Comparison of ENCODE assay signal across 2 cellular contexts in the genomic region with DNA sequence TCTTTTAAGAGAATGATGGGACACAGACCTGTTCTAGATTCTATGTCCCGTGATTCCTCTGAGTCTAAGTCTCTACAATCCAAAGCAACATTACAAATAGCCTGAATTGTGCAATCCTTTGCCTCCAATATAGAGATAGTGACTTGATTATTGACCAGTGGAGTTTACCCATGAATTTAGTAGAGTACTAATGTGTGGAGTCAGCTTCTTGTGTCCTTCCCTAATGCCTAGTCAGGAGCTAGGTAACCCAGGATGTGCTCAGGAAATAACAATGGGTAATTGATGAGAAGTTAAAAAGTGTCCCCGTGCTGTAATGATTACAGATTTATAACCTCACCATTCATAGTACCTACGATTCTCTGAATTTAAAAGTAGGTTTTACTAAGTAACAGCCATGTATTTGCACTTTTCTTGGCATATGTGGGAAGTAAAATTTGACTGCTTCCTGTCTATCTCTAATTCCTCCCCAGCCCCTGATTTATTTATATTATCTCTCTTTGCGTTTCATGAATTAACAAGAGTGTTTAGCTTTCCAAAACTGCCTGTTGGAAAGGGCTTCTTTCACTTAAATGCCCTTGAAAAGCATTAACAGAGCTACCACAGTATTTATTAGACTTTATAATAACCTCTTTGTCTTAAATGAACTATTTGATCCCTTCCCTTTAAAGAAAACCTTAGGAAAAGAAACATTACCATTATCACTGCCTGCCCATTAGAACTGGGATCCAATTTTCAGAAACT.
TF ChIP-seq lines count a peak whose summit lies in the region.

No MANE protein-coding gene starts in this region.

TF ChIP-seq in A549, 52 proteins besides CTCF, POLR2A, EP300 and RAD21 (continued from another document):
- TF ChIP-seq, protein P1, sequence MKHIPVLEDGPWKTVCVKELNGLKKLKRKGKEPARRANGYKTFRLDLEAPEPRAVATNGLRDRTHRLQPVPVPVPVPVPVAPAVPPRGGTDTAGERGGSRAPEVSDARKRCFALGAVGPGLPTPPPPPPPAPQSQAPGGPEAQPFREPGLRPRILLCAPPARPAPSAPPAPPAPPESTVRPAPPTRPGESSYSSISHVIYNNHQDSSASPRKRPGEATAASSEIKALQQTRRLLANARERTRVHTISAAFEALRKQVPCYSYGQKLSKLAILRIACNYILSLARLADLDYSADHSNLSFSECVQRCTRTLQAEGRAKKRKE (CRISPR knock-in tag; IDR thresholded peaks at IDR 0.05; ENCODE audit: low read depth): no peak
- no peak for TF ChIP-seq PHF8 (IDR thresholded peaks at IDR 0.05; ENCODE audit: borderline replicate concordance, low read depth)
- TF ChIP-seq, protein P2, sequence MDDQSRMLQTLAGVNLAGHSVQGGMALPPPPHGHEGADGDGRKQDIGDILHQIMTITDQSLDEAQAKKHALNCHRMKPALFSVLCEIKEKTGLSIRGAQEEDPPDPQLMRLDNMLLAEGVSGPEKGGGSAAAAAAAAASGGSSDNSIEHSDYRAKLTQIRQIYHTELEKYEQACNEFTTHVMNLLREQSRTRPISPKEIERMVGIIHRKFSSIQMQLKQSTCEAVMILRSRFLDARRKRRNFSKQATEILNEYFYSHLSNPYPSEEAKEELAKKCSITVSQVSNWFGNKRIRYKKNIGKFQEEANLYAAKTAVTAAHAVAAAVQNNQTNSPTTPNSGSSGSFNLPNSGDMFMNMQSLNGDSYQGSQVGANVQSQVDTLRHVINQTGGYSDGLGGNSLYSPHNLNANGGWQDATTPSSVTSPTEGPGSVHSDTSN (IDR thresholded peaks at IDR 0.05): no peak
- TF ChIP-seq ZFP36 (IDR thresholded peaks at IDR 0.05; ENCODE audit: borderline replicate concordance, partially characterized antibody): no peak
- TF ChIP-seq NPAS2 (CRISPR knock-in tag; IDR thresholded peaks at IDR 0.05; ENCODE audit: borderline replicate concordance): no peak
- TF ChIP-seq, protein P3, sequence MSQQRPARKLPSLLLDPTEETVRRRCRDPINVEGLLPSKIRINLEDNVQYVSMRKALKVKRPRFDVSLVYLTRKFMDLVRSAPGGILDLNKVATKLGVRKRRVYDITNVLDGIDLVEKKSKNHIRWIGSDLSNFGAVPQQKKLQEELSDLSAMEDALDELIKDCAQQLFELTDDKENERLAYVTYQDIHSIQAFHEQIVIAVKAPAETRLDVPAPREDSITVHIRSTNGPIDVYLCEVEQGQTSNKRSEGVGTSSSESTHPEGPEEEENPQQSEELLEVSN (IDR thresholded peaks at IDR 0.05; ENCODE audit: borderline replicate concordance, low read depth): no peak
- TF ChIP-seq MAZ (IDR thresholded peaks at IDR 0.05; ENCODE audit: borderline replicate concordance, low read depth, low read length): no peak
- no peak for TF ChIP-seq SREBF2 (IDR thresholded peaks at IDR 0.05)
- TF ChIP-seq EHMT2 (IDR thresholded peaks at IDR 0.05; ENCODE audit: low read depth): no peak
- TF ChIP-seq NFE2L2 (conservative IDR thresholded peaks at IDR 0.05; ENCODE audit: low read length): no peak
- TF ChIP-seq, protein P4, sequence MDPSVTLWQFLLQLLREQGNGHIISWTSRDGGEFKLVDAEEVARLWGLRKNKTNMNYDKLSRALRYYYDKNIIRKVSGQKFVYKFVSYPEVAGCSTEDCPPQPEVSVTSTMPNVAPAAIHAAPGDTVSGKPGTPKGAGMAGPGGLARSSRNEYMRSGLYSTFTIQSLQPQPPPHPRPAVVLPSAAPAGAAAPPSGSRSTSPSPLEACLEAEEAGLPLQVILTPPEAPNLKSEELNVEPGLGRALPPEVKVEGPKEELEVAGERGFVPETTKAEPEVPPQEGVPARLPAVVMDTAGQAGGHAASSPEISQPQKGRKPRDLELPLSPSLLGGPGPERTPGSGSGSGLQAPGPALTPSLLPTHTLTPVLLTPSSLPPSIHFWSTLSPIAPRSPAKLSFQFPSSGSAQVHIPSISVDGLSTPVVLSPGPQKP (IDR thresholded peaks at IDR 0.05; ENCODE audit: low read depth, low read length): no peak
- TF ChIP-seq POLR2AphosphoS2 (conservative IDR thresholded peaks at IDR 0.05; ENCODE audit: low read length): no peak
- TF ChIP-seq CEBPB (IDR thresholded peaks at IDR 0.05): peak; percentile 51 to 70; a peak in 3 of 4 replicates
- TF ChIP-seq GATA3 (IDR thresholded peaks at IDR 0.05; ENCODE audit: borderline replicate concordance): no peak

TF ChIP-seq in GM23338, 12 proteins besides CTCF, POLR2A, EP300 and RAD21 (continued from another document):
- TF ChIP-seq, protein P5, sequence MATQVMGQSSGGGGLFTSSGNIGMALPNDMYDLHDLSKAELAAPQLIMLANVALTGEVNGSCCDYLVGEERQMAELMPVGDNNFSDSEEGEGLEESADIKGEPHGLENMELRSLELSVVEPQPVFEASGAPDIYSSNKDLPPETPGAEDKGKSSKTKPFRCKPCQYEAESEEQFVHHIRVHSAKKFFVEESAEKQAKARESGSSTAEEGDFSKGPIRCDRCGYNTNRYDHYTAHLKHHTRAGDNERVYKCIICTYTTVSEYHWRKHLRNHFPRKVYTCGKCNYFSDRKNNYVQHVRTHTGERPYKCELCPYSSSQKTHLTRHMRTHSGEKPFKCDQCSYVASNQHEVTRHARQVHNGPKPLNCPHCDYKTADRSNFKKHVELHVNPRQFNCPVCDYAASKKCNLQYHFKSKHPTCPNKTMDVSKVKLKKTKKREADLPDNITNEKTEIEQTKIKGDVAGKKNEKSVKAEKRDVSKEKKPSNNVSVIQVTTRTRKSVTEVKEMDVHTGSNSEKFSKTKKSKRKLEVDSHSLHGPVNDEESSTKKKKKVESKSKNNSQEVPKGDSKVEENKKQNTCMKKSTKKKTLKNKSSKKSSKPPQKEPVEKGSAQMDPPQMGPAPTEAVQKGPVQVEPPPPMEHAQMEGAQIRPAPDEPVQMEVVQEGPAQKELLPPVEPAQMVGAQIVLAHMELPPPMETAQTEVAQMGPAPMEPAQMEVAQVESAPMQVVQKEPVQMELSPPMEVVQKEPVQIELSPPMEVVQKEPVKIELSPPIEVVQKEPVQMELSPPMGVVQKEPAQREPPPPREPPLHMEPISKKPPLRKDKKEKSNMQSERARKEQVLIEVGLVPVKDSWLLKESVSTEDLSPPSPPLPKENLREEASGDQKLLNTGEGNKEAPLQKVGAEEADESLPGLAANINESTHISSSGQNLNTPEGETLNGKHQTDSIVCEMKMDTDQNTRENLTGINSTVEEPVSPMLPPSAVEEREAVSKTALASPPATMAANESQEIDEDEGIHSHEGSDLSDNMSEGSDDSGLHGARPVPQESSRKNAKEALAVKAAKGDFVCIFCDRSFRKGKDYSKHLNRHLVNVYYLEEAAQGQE (IDR thresholded peaks at IDR 0.05; ENCODE audit: unreplicated experiment): no peak
- TF ChIP-seq, protein P6, sequence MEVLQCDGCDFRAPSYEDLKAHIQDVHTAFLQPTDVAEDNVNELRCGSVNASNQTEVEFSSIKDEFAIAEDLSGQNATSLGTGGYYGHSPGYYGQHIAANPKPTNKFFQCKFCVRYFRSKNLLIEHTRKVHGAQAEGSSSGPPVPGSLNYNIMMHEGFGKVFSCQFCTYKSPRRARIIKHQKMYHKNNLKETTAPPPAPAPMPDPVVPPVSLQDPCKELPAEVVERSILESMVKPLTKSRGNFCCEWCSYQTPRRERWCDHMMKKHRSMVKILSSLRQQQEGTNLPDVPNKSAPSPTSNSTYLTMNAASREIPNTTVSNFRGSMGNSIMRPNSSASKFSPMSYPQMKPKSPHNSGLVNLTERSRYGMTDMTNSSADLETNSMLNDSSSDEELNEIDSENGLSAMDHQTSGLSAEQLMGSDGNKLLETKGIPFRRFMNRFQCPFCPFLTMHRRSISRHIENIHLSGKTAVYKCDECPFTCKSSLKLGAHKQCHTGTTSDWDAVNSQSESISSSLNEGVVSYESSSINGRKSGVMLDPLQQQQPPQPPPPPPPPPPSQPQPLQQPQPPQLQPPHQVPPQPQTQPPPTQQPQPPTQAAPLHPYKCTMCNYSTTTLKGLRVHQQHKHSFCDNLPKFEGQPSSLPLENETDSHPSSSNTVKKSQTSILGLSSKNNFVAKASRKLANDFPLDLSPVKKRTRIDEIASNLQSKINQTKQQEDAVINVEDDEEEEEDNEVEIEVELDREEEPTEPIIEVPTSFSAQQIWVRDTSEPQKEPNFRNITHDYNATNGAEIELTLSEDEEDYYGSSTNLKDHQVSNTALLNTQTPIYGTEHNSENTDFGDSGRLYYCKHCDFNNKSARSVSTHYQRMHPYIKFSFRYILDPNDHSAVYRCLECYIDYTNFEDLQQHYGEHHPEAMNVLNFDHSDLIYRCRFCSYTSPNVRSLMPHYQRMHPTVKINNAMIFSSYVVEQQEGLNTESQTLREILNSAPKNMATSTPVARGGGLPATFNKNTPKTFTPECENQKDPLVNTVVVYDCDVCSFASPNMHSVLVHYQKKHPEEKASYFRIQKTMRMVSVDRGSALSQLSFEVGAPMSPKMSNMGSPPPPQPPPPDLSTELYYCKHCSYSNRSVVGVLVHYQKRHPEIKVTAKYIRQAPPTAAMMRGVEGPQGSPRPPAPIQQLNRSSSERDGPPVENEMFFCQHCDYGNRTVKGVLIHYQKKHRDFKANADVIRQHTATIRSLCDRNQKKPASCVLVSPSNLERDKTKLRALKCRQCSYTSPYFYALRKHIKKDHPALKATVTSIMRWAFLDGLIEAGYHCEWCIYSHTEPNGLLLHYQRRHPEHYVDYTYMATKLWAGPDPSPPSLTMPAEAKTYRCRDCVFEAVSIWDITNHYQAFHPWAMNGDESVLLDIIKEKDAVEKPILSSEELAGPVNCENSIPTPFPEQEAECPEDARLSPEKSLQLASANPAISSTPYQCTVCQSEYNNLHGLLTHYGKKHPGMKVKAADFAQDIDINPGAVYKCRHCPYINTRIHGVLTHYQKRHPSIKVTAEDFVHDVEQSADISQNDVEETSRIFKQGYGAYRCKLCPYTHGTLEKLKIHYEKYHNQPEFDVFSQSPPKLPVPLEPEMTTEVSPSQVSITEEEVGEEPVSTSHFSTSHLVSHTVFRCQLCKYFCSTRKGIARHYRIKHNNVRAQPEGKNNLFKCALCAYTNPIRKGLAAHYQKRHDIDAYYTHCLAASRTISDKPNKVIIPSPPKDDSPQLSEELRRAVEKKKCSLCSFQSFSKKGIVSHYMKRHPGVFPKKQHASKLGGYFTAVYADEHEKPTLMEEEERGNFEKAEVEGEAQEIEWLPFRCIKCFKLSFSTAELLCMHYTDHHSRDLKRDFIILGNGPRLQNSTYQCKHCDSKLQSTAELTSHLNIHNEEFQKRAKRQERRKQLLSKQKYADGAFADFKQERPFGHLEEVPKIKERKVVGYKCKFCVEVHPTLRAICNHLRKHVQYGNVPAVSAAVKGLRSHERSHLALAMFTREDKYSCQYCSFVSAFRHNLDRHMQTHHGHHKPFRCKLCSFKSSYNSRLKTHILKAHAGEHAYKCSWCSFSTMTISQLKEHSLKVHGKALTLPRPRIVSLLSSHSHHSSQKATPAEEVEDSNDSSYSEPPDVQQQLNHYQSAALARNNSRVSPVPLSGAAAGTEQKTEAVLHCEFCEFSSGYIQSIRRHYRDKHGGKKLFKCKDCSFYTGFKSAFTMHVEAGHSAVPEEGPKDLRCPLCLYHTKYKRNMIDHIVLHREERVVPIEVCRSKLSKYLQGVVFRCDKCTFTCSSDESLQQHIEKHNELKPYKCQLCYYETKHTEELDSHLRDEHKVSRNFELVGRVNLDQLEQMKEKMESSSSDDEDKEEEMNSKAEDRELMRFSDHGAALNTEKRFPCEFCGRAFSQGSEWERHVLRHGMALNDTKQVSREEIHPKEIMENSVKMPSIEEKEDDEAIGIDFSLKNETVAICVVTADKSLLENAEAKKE (CRISPR knock-in tag; IDR thresholded peaks at IDR 0.05): no peak
- TF ChIP-seq ZNF331 (CRISPR knock-in tag; IDR thresholded peaks at IDR 0.05; ENCODE audit: low read depth): no peak
- TF ChIP-seq NANOG (IDR thresholded peaks at IDR 0.05; ENCODE audit: borderline replicate concordance): no peak
- TF ChIP-seq POLR2AphosphoS5 (IDR thresholded peaks at IDR 0.05; ENCODE audit: low read depth): no peak
- TF ChIP-seq, protein P7, sequence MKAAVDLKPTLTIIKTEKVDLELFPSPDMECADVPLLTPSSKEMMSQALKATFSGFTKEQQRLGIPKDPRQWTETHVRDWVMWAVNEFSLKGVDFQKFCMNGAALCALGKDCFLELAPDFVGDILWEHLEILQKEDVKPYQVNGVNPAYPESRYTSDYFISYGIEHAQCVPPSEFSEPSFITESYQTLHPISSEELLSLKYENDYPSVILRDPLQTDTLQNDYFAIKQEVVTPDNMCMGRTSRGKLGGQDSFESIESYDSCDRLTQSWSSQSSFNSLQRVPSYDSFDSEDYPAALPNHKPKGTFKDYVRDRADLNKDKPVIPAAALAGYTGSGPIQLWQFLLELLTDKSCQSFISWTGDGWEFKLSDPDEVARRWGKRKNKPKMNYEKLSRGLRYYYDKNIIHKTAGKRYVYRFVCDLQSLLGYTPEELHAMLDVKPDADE (IDR thresholded peaks at IDR 0.05): no peak
- no peak for TF ChIP-seq EZH2 (IDR thresholded peaks at IDR 0.05; ENCODE audit: low read depth, unreplicated experiment)
- TF ChIP-seq STAT1 (IDR thresholded peaks at IDR 0.05; ENCODE audit: unreplicated experiment): no peak
